1 cellular context compared by ENCODE assay signal in genomic region chr20:44646023-44646640, GRCh38.
TF ChIP-seq lines count a peak whose summit lies in the region.

No MANE protein-coding gene starts in this region.

TF ChIP-seq in K562, 482 proteins besides CTCF, POLR2A, EP300 and RAD21 (continued from another document):
- peak; percentile 75; the same call in 1 of the 2 replicates for TF ChIP-seq SPI1 (IDR thresholded peaks at IDR 0.05; ENCODE audit: borderline replicate concordance, low read depth, low read length)
- TF ChIP-seq, protein P1, sequence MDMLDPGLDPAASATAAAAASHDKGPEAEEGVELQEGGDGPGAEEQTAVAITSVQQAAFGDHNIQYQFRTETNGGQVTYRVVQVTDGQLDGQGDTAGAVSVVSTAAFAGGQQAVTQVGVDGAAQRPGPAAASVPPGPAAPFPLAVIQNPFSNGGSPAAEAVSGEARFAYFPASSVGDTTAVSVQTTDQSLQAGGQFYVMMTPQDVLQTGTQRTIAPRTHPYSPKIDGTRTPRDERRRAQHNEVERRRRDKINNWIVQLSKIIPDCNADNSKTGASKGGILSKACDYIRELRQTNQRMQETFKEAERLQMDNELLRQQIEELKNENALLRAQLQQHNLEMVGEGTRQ (CRISPR knock-in tag; IDR thresholded peaks at IDR 0.05): no peak
